Comparison of ENCODE assay signal across 18 cellular contexts in genomic region chr12:114265036-114265435, GRCh38.
"Had no signal": no experiment of that assay in that cellular context is flagged by ENCODE, and none has a peak within 500 bp of the region (broad histone marks: within the 10 kb centered on the region; RNA-seq: fewer than 3 reads in every experiment).

No MANE protein-coding gene starts in this region.

- H3K27ac ChIP-seq: parathyroid adenoma, prostate gland, sigmoid colon, skin epidermis, stomach, thoracic aorta, transverse colon had no signal

- H3K36me3 ChIP-seq: prostate gland, sigmoid colon, stomach, thoracic aorta, transverse colon had no signal

- H3K4me3 ChIP-seq: prostate gland, sigmoid colon, skin epidermis, stomach, thoracic aorta, transverse colon had no signal

- ATAC-seq: effector memory CD8-positive, alpha-beta T cell; stimulated activated naive B cell treated with anti-CD40 and anti-IgM and Interleukin-4, amounts not matched to agents 10 μg/mL and 1 μg/mL and 100 μg/mL, for 72 hours had no signal

- H3K4me1 ChIP-seq: parathyroid adenoma, prostate gland, sigmoid colon, stomach, transverse colon had no signal

- H3K9me3 ChIP-seq: prostate gland, sigmoid colon, stomach, thoracic aorta, transverse colon had no signal

- DNase-seq: cerebellar nuclear complex; effector memory CD8-positive, alpha-beta T cell; islet precursor cell; mesendoderm; naive B cell; occipital lobe; retina; sigmoid colon; stimulated activated CD4-positive, alpha-beta T cell treated with anti-CD3 and anti-CD28 coated beads, Interleukin-2, amount 100 ng/mL, for 24 hours; stimulated activated CD4-positive, alpha-beta T cell treated with anti-CD3 and anti-CD28 coated beads, Interleukin-4, amount 100 ng/mL, for 4 hours; stimulated activated naive B cell treated with anti-CD40 and anti-IgM and Interleukin-4, amounts not matched to agents 10 μg/mL and 1 μg/mL and 100 μg/mL, for 72 hours; stomach; substantia nigra; transverse colon had no signal
